ENCODE assay signal across 2 cellular contexts in the genomic region with DNA sequence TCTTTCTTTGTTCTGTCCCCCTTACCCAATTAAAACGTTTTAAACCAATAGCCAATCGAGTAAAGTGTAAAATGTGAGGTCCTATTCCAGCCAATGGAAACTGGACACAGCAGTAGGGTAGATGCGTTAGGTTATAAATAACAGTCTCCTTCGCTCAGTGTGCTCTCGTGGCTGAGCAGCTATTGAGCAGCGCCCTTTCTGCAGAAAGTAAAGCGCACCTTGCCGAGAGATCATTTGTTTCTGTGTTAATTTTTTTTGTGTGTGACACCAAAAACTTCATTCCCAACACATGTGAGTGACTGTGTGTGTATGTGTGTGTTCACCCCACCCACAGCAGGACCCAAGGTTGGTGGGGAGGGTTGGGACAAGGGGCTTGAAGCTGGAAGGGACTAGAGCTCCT.
A peak's percentile ranks its signal among the peaks of the same experiment; 100 is the strongest.
TF ChIP-seq lines count a peak whose summit lies in the region.

No MANE protein-coding gene starts in this region.

TF ChIP-seq in HEK293, 187 proteins besides CTCF, POLR2A, EP300 and RAD21 (continued from another document):
- TF ChIP-seq TRIM28 (IDR thresholded peaks at IDR 0.05; ENCODE audit: borderline replicate concordance, low read length) (peak; percentile 99; the same call in 1 of the 2 replicates), ZNF280C (tag by site-specific recombination; IDR thresholded peaks at IDR 0.05) (no peak), ZNF175 (tag by site-specific recombination; IDR thresholded peaks at IDR 0.05) (no peak), ZEB2 (tag by site-specific recombination; IDR thresholded peaks at IDR 0.05) (no peak), ZNF155 (tag by site-specific recombination; IDR thresholded peaks at IDR 0.05) (no peak), MEIS1 (CRISPR knock-in tag; IDR thresholded peaks at IDR 0.05; ENCODE audit: borderline replicate concordance) (no peak), ZNF513 (tag by site-specific recombination; IDR thresholded peaks at IDR 0.05) (no peak), ZNF426 (tag by site-specific recombination; IDR thresholded peaks at IDR 0.05) (no peak), PRDM10 (tag by site-specific recombination; IDR thresholded peaks at IDR 0.05) (no peak), ZNF2 (tag by site-specific recombination; IDR thresholded peaks at IDR 0.05) (no peak), SETDB1 (IDR thresholded peaks at IDR 0.05; ENCODE audit: insufficient read length, low read length) (peak; percentile 99), ZNF561 (tag by site-specific recombination; IDR thresholded peaks at IDR 0.05; ENCODE audit: borderline replicate concordance) (peak; percentile 77; the same call in 1 of the 2 replicates)
- TF ChIP-seq, protein P1, sequence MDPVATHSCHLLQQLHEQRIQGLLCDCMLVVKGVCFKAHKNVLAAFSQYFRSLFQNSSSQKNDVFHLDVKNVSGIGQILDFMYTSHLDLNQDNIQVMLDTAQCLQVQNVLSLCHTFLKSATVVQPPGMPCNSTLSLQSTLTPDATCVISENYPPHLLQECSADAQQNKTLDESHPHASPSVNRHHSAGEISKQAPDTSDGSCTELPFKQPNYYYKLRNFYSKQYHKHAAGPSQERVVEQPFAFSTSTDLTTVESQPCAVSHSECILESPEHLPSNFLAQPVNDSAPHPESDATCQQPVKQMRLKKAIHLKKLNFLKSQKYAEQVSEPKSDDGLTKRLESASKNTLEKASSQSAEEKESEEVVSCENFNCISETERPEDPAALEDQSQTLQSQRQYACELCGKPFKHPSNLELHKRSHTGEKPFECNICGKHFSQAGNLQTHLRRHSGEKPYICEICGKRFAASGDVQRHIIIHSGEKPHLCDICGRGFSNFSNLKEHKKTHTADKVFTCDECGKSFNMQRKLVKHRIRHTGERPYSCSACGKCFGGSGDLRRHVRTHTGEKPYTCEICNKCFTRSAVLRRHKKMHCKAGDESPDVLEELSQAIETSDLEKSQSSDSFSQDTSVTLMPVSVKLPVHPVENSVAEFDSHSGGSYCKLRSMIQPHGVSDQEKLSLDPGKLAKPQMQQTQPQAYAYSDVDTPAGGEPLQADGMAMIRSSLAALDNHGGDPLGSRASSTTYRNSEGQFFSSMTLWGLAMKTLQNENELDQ (tag by site-specific recombination; IDR thresholded peaks at IDR 0.05; ENCODE audit: low read depth), result no peak

TF ChIP-seq in H1, 55 proteins besides CTCF, POLR2A, EP300 and RAD21 (continued from another document):
- TF ChIP-seq GTF2F1 (IDR thresholded peaks at IDR 0.05; ENCODE audit: borderline replicate concordance, low read depth, low read length) (no peak), BACH1 (IDR thresholded peaks at IDR 0.05; ENCODE audit: low read length) (no peak), SUZ12 (IDR thresholded peaks at IDR 0.05; ENCODE audit: low read length) (no peak), TCF12 (IDR thresholded peaks at IDR 0.05; ENCODE audit: low read depth, low read length) (no peak), ZNF274 (IDR thresholded peaks at IDR 0.05; ENCODE audit: borderline replicate concordance, extremely low read depth, low read length) (no peak), EGR1 (IDR thresholded peaks at IDR 0.05; ENCODE audit: borderline replicate concordance, low read depth, low read length) (no peak), CEBPB (IDR thresholded peaks at IDR 0.05; ENCODE audit: low read depth, low read length) (no peak), FOSL1 (IDR thresholded peaks at IDR 0.05; ENCODE audit: insufficient read depth, low read depth, low read length) (no peak), USF2 (IDR thresholded peaks at IDR 0.05; ENCODE audit: low read length) (no peak), TAF1 (IDR thresholded peaks at IDR 0.05; ENCODE audit: low read depth, low read length) (no peak), CHD7 (IDR thresholded peaks at IDR 0.05; ENCODE audit: insufficient replicate concordance, low read length) (no peak), HDAC6 (IDR thresholded peaks at IDR 0.05; ENCODE audit: low read depth, low read length) (no peak), SRF (IDR thresholded peaks at IDR 0.05; ENCODE audit: low read depth, low read length) (no peak), NANOG (IDR thresholded peaks at IDR 0.05; ENCODE audit: insufficient read depth, low read depth, low read length, poor library complexity, severe bottlenecking) (no peak)
- TF ChIP-seq, protein P2, sequence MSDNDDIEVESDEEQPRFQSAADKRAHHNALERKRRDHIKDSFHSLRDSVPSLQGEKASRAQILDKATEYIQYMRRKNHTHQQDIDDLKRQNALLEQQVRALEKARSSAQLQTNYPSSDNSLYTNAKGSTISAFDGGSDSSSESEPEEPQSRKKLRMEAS (IDR thresholded peaks at IDR 0.05), result no peak
TF ChIP-seq in H1: peak in this region for 0.
